Comparison of ENCODE assay signal across 12 cellular contexts in genomic region chr12:15601210-15601800, GRCh38.
DNase-seq lines count a peak whose midpoint lies in the region; ATAC-seq and TF ChIP-seq lines count a peak whose summit lies in the region.
"Had no signal": no experiment of that assay in that cellular context is flagged by ENCODE, and none has a peak within 500 bp of the region (broad histone marks: within the 10 kb centered on the region; RNA-seq: fewer than 3 reads in every experiment).

No MANE protein-coding gene starts in this region.

- H3K4me3 ChIP-seq in OCI-LY3 (ENCODE audit: low read length) (no peak overlapping the region), fibroblast of pulmonary artery (replicated peaks; ENCODE audit: low read depth, low read length) (no peak overlapping the region)
- H3K4me3 ChIP-seq: gastrocnemius medialis had no signal

- H3K9ac ChIP-seq in OCI-LY3 (ENCODE audit: low read length) = no peak overlapping the region

- ATAC-seq in activated naive CD4-positive, alpha-beta T cell treated with anti-CD3 and anti-CD28 coated beads, Interleukin-2, amount 50 U/mL, for 72 hours = peak; percentile 48 to 74
- ATAC-seq: gastrocnemius medialis had no signal

- no peaks in the 10 kb centered on the region for H3K9me3 ChIP-seq in OCI-LY3 (ENCODE audit: insufficient read depth, low read length)
- H3K9me3 ChIP-seq: gastrocnemius medialis had no signal

- H3K4me2 ChIP-seq in OCI-LY3 (ENCODE audit: low read length) = peak overlapping the region; percentile 10

- H2AFZ ChIP-seq in OCI-LY3 (ENCODE audit: low read depth, low read length) = no peak overlapping the region

- peaks cover 12% of the 10 kb centered on the region for H3K4me1 ChIP-seq in OCI-LY3 (ENCODE audit: low read length)

- H3K79me2 ChIP-seq in OCI-LY3 (ENCODE audit: low read length) = no peaks in the 10 kb centered on the region

- no peak for DNase-seq in activated naive CD4-positive, alpha-beta T cell treated with anti-CD3 and anti-CD28 coated beads, Interleukin-2, amount 50 U/mL, for 72 hours (ENCODE audit: low spot score in 2 of 2)
- DNase-seq in activated naive CD4-positive, alpha-beta T cell treated with anti-CD3 and anti-CD28 coated beads, Interleukin-2, amount 50 U/mL, for 16 hours = no peak
- DNase-seq in fibroblast of pulmonary artery (ENCODE audit: low read depth) (peak; percentile 82), stromal cell of bone marrow (ENCODE audit: low read depth) (peak; percentile 70), NCI-H446 (lab: John Stamatoyannopoulos, UW) (no peak), mesenteric fat pad (ENCODE audit: low spot score) (no peak), cortex of kidney (lab: John Stamatoyannopoulos, UW) (no peak)
- DNase-seq: CD4-positive, alpha-beta T cell; gastrocnemius medialis; NCI-H1436; stimulated activated naive CD4-positive, alpha-beta T cell treated with Interleukin-2 at 50 U/mL for 16 hours had no signal

- TF ChIP-seq CTCF in OCI-LY3 (IDR thresholded peaks at IDR 0.05; ENCODE audit: low read depth, low read length) = no peak
- no peak for TF ChIP-seq CTCF in fibroblast of pulmonary artery (IDR thresholded peaks at IDR 0.05; ENCODE audit: low read length, missing control alignments)

- no peak overlapping the region for H3K27ac ChIP-seq in OCI-LY3 (ENCODE audit: low read length)
- H3K27ac ChIP-seq: gastrocnemius medialis had no signal

- no peaks in the 10 kb centered on the region for H4K20me1 ChIP-seq in OCI-LY3 (ENCODE audit: insufficient read depth, low read length)

- H3K27ac Mint-ChIP-seq in activated naive CD4-positive, alpha-beta T cell treated with anti-CD3 and anti-CD28 coated beads, Interleukin-2, amount 50 U/mL, for 72 hours = no peak overlapping the region
- H3K27ac Mint-ChIP-seq: CD4-positive, alpha-beta T cell had no signal

- H3K36me3 Mint-ChIP-seq in activated naive CD4-positive, alpha-beta T cell treated with anti-CD3 and anti-CD28 coated beads, Interleukin-2, amount 50 U/mL, for 72 hours = no peaks in the 10 kb centered on the region

- H3K36me3 ChIP-seq in OCI-LY3 (replicated peaks; ENCODE audit: low read depth, low read length) = no peaks in the 10 kb centered on the region
- H3K36me3 ChIP-seq: gastrocnemius medialis had no signal

- H3K9me3 Mint-ChIP-seq in activated naive CD4-positive, alpha-beta T cell treated with anti-CD3 and anti-CD28 coated beads, Interleukin-2, amount 50 U/mL, for 72 hours = no peaks in the 10 kb centered on the region
- H3K9me3 Mint-ChIP-seq: CD4-positive, alpha-beta T cell had no signal

- H3K27me3 ChIP-seq in OCI-LY3 (ENCODE audit: low read depth, low read length) = no peaks in the 10 kb centered on the region
- H3K27me3 ChIP-seq: gastrocnemius medialis had no signal

Comparison
In these comparisons a context has a peak if more than half of its experiments do, and no peak if none do; other contexts are left out.
1. DNase-seq: peak in fibroblast of pulmonary artery (single experiment) and stromal cell of bone marrow (single experiment); none in activated naive CD4-positive, alpha-beta T cell treated with anti-CD3 and anti-CD28 coated beads, Interleukin-2, amount 50 U/mL, for 72 hours (0 of 2), activated naive CD4-positive, alpha-beta T cell treated with anti-CD3 and anti-CD28 coated beads, Interleukin-2, amount 50 U/mL, for 16 hours (single experiment), NCI-H446 (0 of 2), mesenteric fat pad (single experiment) and cortex of kidney (single experiment).